1 cellular context compared by ENCODE assay signal in the genomic region with DNA sequence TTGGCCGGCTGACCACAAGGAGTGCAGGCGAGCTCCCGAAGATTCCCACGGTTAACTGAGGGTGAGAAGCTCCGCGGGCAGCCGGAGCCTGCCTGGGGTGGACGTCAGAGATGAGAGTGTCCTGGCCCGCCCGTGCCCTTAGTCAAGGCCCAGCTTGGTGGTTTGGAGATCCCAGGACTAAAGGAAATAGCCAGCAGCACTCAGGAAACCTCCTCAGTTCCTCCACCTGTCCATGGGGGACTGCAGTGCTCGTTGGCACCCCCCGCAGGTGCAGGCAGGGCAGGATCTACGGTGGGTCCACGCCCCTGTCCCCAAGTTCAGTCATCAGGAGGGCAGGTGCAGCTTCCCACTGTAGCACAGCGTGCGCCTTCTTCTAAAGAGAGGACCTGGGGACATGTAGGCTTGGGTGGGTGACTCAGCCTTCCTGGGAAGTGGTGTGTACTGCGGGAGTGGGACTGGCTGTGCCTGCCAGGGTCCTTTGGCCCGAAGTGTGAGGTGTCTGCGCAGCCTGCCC.
TF ChIP-seq lines count a peak whose summit lies in the region.

No MANE protein-coding gene starts in this region.

TF ChIP-seq in H1, 55 proteins besides CTCF, POLR2A, EP300 and RAD21:
- TF ChIP-seq JUN (IDR thresholded peaks at IDR 0.05; ENCODE audit: low read depth, low read length) (no peak), GABPA (IDR thresholded peaks at IDR 0.05; ENCODE audit: borderline replicate concordance, insufficient read depth, low read length) (peak; percentile 12; the same call in 1 of the 2 replicates)
